Comparison of ENCODE assay signal across 27 cellular contexts in genomic region chr14:102817318-102817717, GRCh38. TPM values are rescaled to one million over a fixed set of nuclear protein-coding genes. Genes with fewer than 3 reads are reported as not detected.
DNase-seq lines count a peak whose midpoint lies in the region; ATAC-seq and TF ChIP-seq lines count a peak whose summit lies in the region.
"Had no signal": no experiment of that assay in that cellular context is flagged by ENCODE, and none has a peak within 500 bp of the region (broad histone marks: within the 10 kb centered on the region; RNA-seq: fewer than 3 reads in every experiment).

No MANE protein-coding gene starts in this region.

- peak overlapping the region; percentile 72 for H3K27ac Mint-ChIP-seq in activated naive CD4-positive, alpha-beta T cell treated with anti-CD3 and anti-CD28 coated beads for 36 hours
- H3K27ac Mint-ChIP-seq in IgD-negative memory B cell (peak overlapping the region in 2 of 3 donors; percentile 3 to 44), Calu3 (ENCODE audit: unreplicated experiment) (no peak overlapping the region)
- peak overlapping the region; percentile 76 for H3K27ac Mint-ChIP-seq in activated naive CD8-positive, alpha-beta T cell treated with anti-CD3 and anti-CD28 coated beads, Interleukin-2, amount 50 U/mL, for 24 hours
- H3K27ac Mint-ChIP-seq in stimulated activated effector memory CD8-positive, alpha-beta T cell treated with anti-CD3 and anti-CD28 coated beads, Interleukin-12 subunit alpha, Interleukin-12 subunit beta, amount 100 ng/mL, for 72 hours, result peak overlapping the region; percentile 93
- H3K27ac Mint-ChIP-seq: activated naive CD4-positive, alpha-beta T cell treated with anti-CD3 and anti-CD28 coated beads, Interleukin-2, amount 10 ng/mL, durations not matched to agents 7 days and 5 days; dendritic cell treated with granulocyte-macrophage colony-stimulating factor and Interleukin-4, amounts not matched to agents 40 ng/mL and 50 ng/mL, for 4 days had no signal

- no peaks in the 10 kb centered on the region for H3K27me3 Mint-ChIP-seq in activated naive CD4-positive, alpha-beta T cell treated with anti-CD3 and anti-CD28 coated beads for 36 hours (ENCODE audit: low read depth)
- H3K27me3 Mint-ChIP-seq in IgD-negative memory B cell (no peaks in the 10 kb centered on the region), Calu3 (ENCODE audit: unreplicated experiment) (no peaks in the 10 kb centered on the region)
- no peaks in the 10 kb centered on the region for H3K27me3 Mint-ChIP-seq in activated naive CD8-positive, alpha-beta T cell treated with anti-CD3 and anti-CD28 coated beads, Interleukin-2, amount 50 U/mL, for 24 hours
- H3K27me3 Mint-ChIP-seq: activated naive CD4-positive, alpha-beta T cell treated with anti-CD3 and anti-CD28 coated beads, Interleukin-2, amount 10 ng/mL, durations not matched to agents 7 days and 5 days; dendritic cell treated with granulocyte-macrophage colony-stimulating factor and Interleukin-4, amounts not matched to agents 40 ng/mL and 50 ng/mL, for 4 days had no signal

- no peak for ATAC-seq in activated naive CD8-positive, alpha-beta T cell treated with anti-CD3 and anti-CD28 coated beads, Interleukin-2, amount 50 U/mL, for 24 hours
- ATAC-seq in stimulated activated effector memory CD8-positive, alpha-beta T cell treated with anti-CD3 and anti-CD28 coated beads, Interleukin-12 subunit alpha, Interleukin-12 subunit beta, amount 100 ng/mL, for 72 hours, result no peak
- ATAC-seq in GM19397 (IDR thresholded peaks at IDR 0.05; ENCODE audit: unreplicated experiment), result no peak
- ATAC-seq: GM23338, Panc1, right cardiac atrium had no signal

- H3K4me3 Mint-ChIP-seq in activated naive CD4-positive, alpha-beta T cell treated with anti-CD3 and anti-CD28 coated beads for 36 hours, result no peak overlapping the region
- H3K4me3 Mint-ChIP-seq in IgD-negative memory B cell (peak overlapping the region in 3 of 4 donors; percentile 19 to 53 (median 53)), Calu3 (ENCODE audit: low read depth, unreplicated experiment) (no peak overlapping the region)
- H3K4me3 Mint-ChIP-seq in activated naive CD8-positive, alpha-beta T cell treated with anti-CD3 and anti-CD28 coated beads, Interleukin-2, amount 50 U/mL, for 24 hours, result no peak overlapping the region
- H3K4me3 Mint-ChIP-seq in stimulated activated effector memory CD8-positive, alpha-beta T cell treated with anti-CD3 and anti-CD28 coated beads, Interleukin-12 subunit alpha, Interleukin-12 subunit beta, amount 100 ng/mL, for 72 hours, result peak overlapping the region; percentile 73
- H3K4me3 Mint-ChIP-seq: activated naive CD4-positive, alpha-beta T cell treated with anti-CD3 and anti-CD28 coated beads, Interleukin-2, amount 10 ng/mL, durations not matched to agents 7 days and 5 days; dendritic cell treated with granulocyte-macrophage colony-stimulating factor and Interleukin-4, amounts not matched to agents 40 ng/mL and 50 ng/mL, for 4 days; GM23338 had no signal

- intact Hi-C loops in activated naive CD4-positive, alpha-beta T cell treated with anti-CD3 and anti-CD28 coated beads for 36 hours (cut with micrococcal nuclease), result loop anchor here (10.0 kb wide), 1 partner anchor 633 kb away; no protein-coding TSS in a partner anchor
- intact Hi-C loops in Calu3 (cut with micrococcal nuclease; ENCODE audit: unreplicated experiment) (no loop called here), head of caudate nucleus (cut with DNase I) (no loop called here)

- no peak for TF ChIP-seq CTCF in Calu3 (IDR thresholded peaks at IDR 0.05; ENCODE audit: unreplicated experiment)

- CTCF ChIA-PET in activated naive CD4-positive, alpha-beta T cell treated with anti-CD3 and anti-CD28 coated beads for 36 hours (lab: Charles Lee), result interaction anchor here (1.3 to 3.6 kb wide), 2 partner anchors 9 to 33 kb away, joined by 3 to 19 read pairs; no protein-coding TSS in a partner anchor
- CTCF ChIA-PET in Calu3 (lab: Charles Lee), result no interaction called here

- peaks cover 84% of the 10 kb centered on the region for H3K4me1 Mint-ChIP-seq in activated naive CD4-positive, alpha-beta T cell treated with anti-CD3 and anti-CD28 coated beads for 36 hours (ENCODE audit: low read depth)
- H3K4me1 Mint-ChIP-seq in IgD-negative memory B cell, result peaks cover 55 to 66% (median 66%) of the 10 kb centered on the region in 3 donors
- peaks cover 84% of the 10 kb centered on the region for H3K4me1 Mint-ChIP-seq in activated naive CD8-positive, alpha-beta T cell treated with anti-CD3 and anti-CD28 coated beads, Interleukin-2, amount 50 U/mL, for 24 hours
- H3K4me1 Mint-ChIP-seq in stimulated activated effector memory CD8-positive, alpha-beta T cell treated with anti-CD3 and anti-CD28 coated beads, Interleukin-12 subunit alpha, Interleukin-12 subunit beta, amount 100 ng/mL, for 72 hours, result peaks cover 74% of the 10 kb centered on the region
- H3K4me1 Mint-ChIP-seq in Calu3 (ENCODE audit: low read depth, unreplicated experiment), result peaks cover 12% of the 10 kb centered on the region

- peaks cover 52% of the 10 kb centered on the region for H3K36me3 Mint-ChIP-seq in activated naive CD4-positive, alpha-beta T cell treated with anti-CD3 and anti-CD28 coated beads for 36 hours (ENCODE audit: low read depth)
- H3K36me3 Mint-ChIP-seq in IgD-negative memory B cell (peaks cover 11% of the 10 kb centered on the region), Calu3 (ENCODE audit: insufficient read depth, unreplicated experiment) (peaks cover 5% of the 10 kb centered on the region)
- H3K36me3 Mint-ChIP-seq in activated naive CD8-positive, alpha-beta T cell treated with anti-CD3 and anti-CD28 coated beads, Interleukin-2, amount 50 U/mL, for 24 hours (ENCODE audit: low read depth), result peaks cover 50% of the 10 kb centered on the region
- peaks cover 75% of the 10 kb centered on the region for H3K36me3 Mint-ChIP-seq in stimulated activated effector memory CD8-positive, alpha-beta T cell treated with anti-CD3 and anti-CD28 coated beads, Interleukin-12 subunit alpha, Interleukin-12 subunit beta, amount 100 ng/mL, for 72 hours

- BruUV-seq in Calu3 (replicated peaks; lab: Mats Ljungman, UMichigan), result no TSS peak

- DNase-seq in activated naive CD4-positive, alpha-beta T cell treated with anti-CD3 and anti-CD28 coated beads for 36 hours, result no peak
- no peak for DNase-seq in activated naive CD4-positive, alpha-beta T cell treated with anti-CD3 and anti-CD28 coated beads, Interleukin-2, amount 50 U/mL, for 16 hours
- DNase-seq in activated naive CD8-positive, alpha-beta T cell treated with anti-CD3 and anti-CD28 coated beads, Interleukin-2, amount 50 U/mL, for 24 hours, result no peak
- DNase-seq in stimulated activated effector memory CD8-positive, alpha-beta T cell treated with anti-CD3 and anti-CD28 coated beads, Interleukin-12 subunit alpha, Interleukin-12 subunit beta, amount 100 ng/mL, for 72 hours (ENCODE audit: low spot score in 2 of 2), result no peak
- no peak for DNase-seq in Calu3
- DNase-seq in head of caudate nucleus, result no peak
- DNase-seq: activated CD4-positive, CD25-positive, alpha-beta regulatory T cell treated with anti-CD3 and anti-CD28 coated beads, Interleukin-2, amount 50 U/mL, for 72 hours; activated naive CD4-positive, alpha-beta T cell treated with anti-CD3 and anti-CD28 coated beads, Interleukin-2, amount 10 ng/mL, durations not matched to agents 7 days and 5 days; C1 segment of cervical spinal cord; caudate nucleus; hypothalamus; KBM-7; left ventricle myocardium inferior; midbrain; NCI-H146; NCI-H524; right cardiac atrium; SIG-M5; stimulated activated CD4-positive, alpha-beta T cell treated with anti-CD3 and anti-CD28 coated beads, Interleukin-12 subunit alpha, Interleukin-12 subunit beta, amount 100 ng/mL, for 4 hours; stimulated activated CD4-positive, alpha-beta T cell treated with anti-CD3 and anti-CD28 coated beads, Interleukin-4, amount 100 ng/mL, for 24 hours; stomach; tibial artery had no signal

- H3K9me3 Mint-ChIP-seq in activated naive CD4-positive, alpha-beta T cell treated with anti-CD3 and anti-CD28 coated beads for 36 hours, result no peaks in the 10 kb centered on the region
- H3K9me3 Mint-ChIP-seq in IgD-negative memory B cell (no peaks in the 10 kb centered on the region), Calu3 (ENCODE audit: low read depth, unreplicated experiment) (no peaks in the 10 kb centered on the region)
- H3K9me3 Mint-ChIP-seq in activated naive CD8-positive, alpha-beta T cell treated with anti-CD3 and anti-CD28 coated beads, Interleukin-2, amount 50 U/mL, for 24 hours, result no peaks in the 10 kb centered on the region
- H3K9me3 Mint-ChIP-seq in stimulated activated effector memory CD8-positive, alpha-beta T cell treated with anti-CD3 and anti-CD28 coated beads, Interleukin-12 subunit alpha, Interleukin-12 subunit beta, amount 100 ng/mL, for 72 hours, result no peaks in the 10 kb centered on the region
- H3K9me3 Mint-ChIP-seq: activated naive CD4-positive, alpha-beta T cell treated with anti-CD3 and anti-CD28 coated beads, Interleukin-2, amount 10 ng/mL, durations not matched to agents 7 days and 5 days; dendritic cell treated with granulocyte-macrophage colony-stimulating factor and Interleukin-4, amounts not matched to agents 40 ng/mL and 50 ng/mL, for 4 days; GM23338 had no signal

RNA-seq across cellular contexts. Expression of gene TRAF3, which starts 40.1 kb away (rescaled TPM):
- total RNA-seq in activated naive CD4-positive, alpha-beta T cell treated with anti-CD3 and anti-CD28 coated beads for 36 hours, result 10 to 100 TPM; 74.4 to 76.8 TPM
- 35.3 TPM for polyA plus RNA-seq in IgD-negative memory B cell
- 24.2 and 24.8 TPM in 2 replicates for total RNA-seq in Calu3 (2022)

Comparison
In these comparisons a context has a peak if more than half of its experiments do, and no peak if none do; other contexts are left out.
1. H3K4me3 Mint-ChIP-seq: peak in IgD-negative memory B cell (3 of 4) and stimulated activated effector memory CD8-positive, alpha-beta T cell treated with anti-CD3 and anti-CD28 coated beads, Interleukin-12 subunit alpha, Interleukin-12 subunit beta, amount 100 ng/mL, for 72 hours (single experiment); none in activated naive CD4-positive, alpha-beta T cell treated with anti-CD3 and anti-CD28 coated beads for 36 hours (single experiment), activated naive CD8-positive, alpha-beta T cell treated with anti-CD3 and anti-CD28 coated beads, Interleukin-2, amount 50 U/mL, for 24 hours (single experiment) and Calu3 (single experiment).